8 cellular contexts compared by ENCODE assay signal in genomic region chr20:38165089-38165965, GRCh38. TPM values are rescaled to one million over a fixed set of nuclear protein-coding genes. Genes with fewer than 3 reads are reported as not detected.
A peak's percentile ranks its signal among the peaks of the same experiment; 100 is the strongest.
DNase-seq lines count a peak whose midpoint lies in the region; ATAC-seq and TF ChIP-seq lines count a peak whose summit lies in the region.

TGM2 (minus strand) TSS chr20:38165270; CDS start chr20:38165198, 72 bp downstream.

- no peak within 1 kb of the TSS for H4K91ac ChIP-seq in neuronal stem cell (ENCODE audit: low read depth, low read length, poor library complexity)

- H3K14ac ChIP-seq in neuronal stem cell (ENCODE audit: low read length): peak within 1 kb of the TSS; percentile 9

- WGBS in neuronal stem cell (ENCODE audit: extremely low coverage in 2 of 2, insufficient read length in 2 of 2, insufficient replicate concordance in 1 of 2), 2 donors: no CpG with 5 or more reads among the region's 46 CpGs

- peaks cover 15% of the 10 kb centered on the region; the same call in 1 of the 2 replicates for H3K79me2 ChIP-seq in OCI-LY3 (ENCODE audit: low read length)

- no peaks in the 10 kb centered on the region for H3K36me3 Mint-ChIP-seq in activated T-cell treated with anti-CD3 and anti-CD28 coated beads, Interleukin-2, amount 50 U/mL, for 72 hours (ENCODE audit: insufficient read depth in 2 of 2)

- H3K9me3 Mint-ChIP-seq in activated T-cell treated with anti-CD3 and anti-CD28 coated beads, Interleukin-2, amount 50 U/mL, for 72 hours: no peaks in the 10 kb centered on the region

- H3K27me3 Mint-ChIP-seq in activated T-cell treated with anti-CD3 and anti-CD28 coated beads, Interleukin-2, amount 50 U/mL, for 72 hours (ENCODE audit: low read depth): peaks cover 30% of the 10 kb centered on the region

- ATAC-seq in HG03139 (IDR thresholded peaks at IDR 0.05; ENCODE audit: unreplicated experiment) (peak; percentile 61), foreskin keratinocyte (peak; percentile 71)
- ATAC-seq in activated T-cell treated with anti-CD3 and anti-CD28 coated beads, Interleukin-2, amount 50 U/mL, for 72 hours (replicated peaks in 1 of 2): peak; percentile 82 to 85

- H3K4me3 ChIP-seq in OCI-LY3 (ENCODE audit: low read length) (peak within 1 kb of the TSS; percentile 79), neuronal stem cell (ENCODE audit: low read length in 2 of 2) (peak within 1 kb of the TSS in 1 of 2 donors; percentile 60), uterus (peak within 1 kb of the TSS; percentile 42 to 53)

- H3K9me3 ChIP-seq in OCI-LY3 (ENCODE audit: insufficient read depth, low read length) (no peaks in the 10 kb centered on the region), neuronal stem cell (replicated peaks in 1 of 2; ENCODE audit: control insufficient read depth in 2 of 2, insufficient read depth in 1 of 2, low read depth in 1 of 2, low read length in 2 of 2) (no peaks in the 10 kb centered on the region), uterus (no peaks in the 10 kb centered on the region)

- H2AK5ac ChIP-seq in neuronal stem cell (ENCODE audit: low read depth, low read length): peak within 1 kb of the TSS; percentile 69

- TF ChIP-seq CTCF in OCI-LY3 (IDR thresholded peaks at IDR 0.05; ENCODE audit: low read depth, low read length) (peak; percentile 97), foreskin keratinocyte (conservative IDR thresholded peaks at IDR 0.05) (peak; percentile 87), uterus (IDR thresholded peaks at IDR 0.05) (peak; percentile 88 to 98 (median 94))

- H3K9ac ChIP-seq in OCI-LY3 (ENCODE audit: low read length): peak within 1 kb of the TSS; percentile 71
- peak within 1 kb of the TSS; percentile 68 for H3K9ac ChIP-seq in neuronal stem cell (ENCODE audit: low read depth, low read length, poor library complexity)

- no peak within 1 kb of the TSS for H3K27ac Mint-ChIP-seq in activated T-cell treated with anti-CD3 and anti-CD28 coated beads, Interleukin-2, amount 50 U/mL, for 72 hours

- H3K4me1 ChIP-seq in OCI-LY3 (ENCODE audit: low read length) (peaks cover 42% of the 10 kb centered on the region), foreskin keratinocyte (peaks cover 29% of the 10 kb centered on the region), neuronal stem cell (ENCODE audit: control insufficient read depth in 2 of 2, insufficient read depth in 1 of 2, low read depth in 1 of 2, low read length in 2 of 2) (no peaks in the 10 kb centered on the region), uterus (peaks cover 0 to 5% of the 10 kb centered on the region in 2 donors)

- no peaks in the 10 kb centered on the region for H3K79me1 ChIP-seq in neuronal stem cell (ENCODE audit: low read depth, low read length)

- H3K36me3 ChIP-seq in OCI-LY3 (replicated peaks; ENCODE audit: low read depth, low read length): peaks cover 7% of the 10 kb centered on the region
- no peaks in the 10 kb centered on the region for H3K36me3 ChIP-seq in neuronal stem cell (replicated peaks in 1 of 2; ENCODE audit: control insufficient read depth in 2 of 2, insufficient read depth in 2 of 2, low read length in 2 of 2)
- no peaks in the 10 kb centered on the region for H3K36me3 ChIP-seq in uterus

- H3K27ac ChIP-seq in OCI-LY3 (ENCODE audit: low read length): no peak within 1 kb of the TSS
- H3K27ac ChIP-seq in foreskin keratinocyte: no peak within 1 kb of the TSS
- H3K27ac ChIP-seq in neuronal stem cell (replicated peaks; ENCODE audit: low read length): no peak within 1 kb of the TSS
- peak within 1 kb of the TSS; percentile 89 to 90 for H3K27ac ChIP-seq in uterus

- peak within 1 kb of the TSS; percentile 54 for H3K4ac ChIP-seq in neuronal stem cell (ENCODE audit: low read length)

- H4K8ac ChIP-seq in neuronal stem cell (ENCODE audit: low read depth, low read length): peak within 1 kb of the TSS; percentile 97

- no peaks in the 10 kb centered on the region for H3K27me3 ChIP-seq in OCI-LY3 (ENCODE audit: low read depth, low read length)
- no peaks in the 10 kb centered on the region for H3K27me3 ChIP-seq in foreskin keratinocyte
- peaks cover 0 to 28% (median 3%) of the 10 kb centered on the region in 3 experiments for H3K27me3 ChIP-seq in neuronal stem cell (ENCODE audit: control insufficient read depth in 3 of 3, insufficient read depth in 3 of 3, low read depth in 1 of 3, low read length in 3 of 3)
- H3K27me3 ChIP-seq in uterus: no peaks in the 10 kb centered on the region

- H2BK15ac ChIP-seq in neuronal stem cell (ENCODE audit: low read length): peak within 1 kb of the TSS; percentile 26

- H4K20me1 ChIP-seq in OCI-LY3 (ENCODE audit: insufficient read depth, low read length): no peaks in the 10 kb centered on the region

- TF ChIP-seq POLR2A in uterus (IDR thresholded peaks at IDR 0.05): peak; percentile 55 to 63

- DNase-seq in NCI-H2081 (lab: John Stamatoyannopoulos, UW): peak; percentile 36 to 38
- DNase-seq in NCI-H2081 treated with DMSO at 0.1 percent for 48 hours (lab: John Stamatoyannopoulos, UW): no peak
- DNase-seq in activated T-cell treated with anti-CD3 and anti-CD28 coated beads, Interleukin-2, amount 50 U/mL, for 72 hours: peak; percentile 58 to 75
- peak; percentile 50 to 67 for DNase-seq in foreskin keratinocyte
- DNase-seq in neuronal stem cell (ENCODE audit: low spot score): peak; percentile 53
- peak; percentile 84 to 85 for DNase-seq in uterus

- intact Hi-C loops in uterus (cut with DNase I; ENCODE audit: low total_unique reads): loop anchor here (5.0 kb wide), 1 partner anchor 93 kb away; no protein-coding TSS in a partner anchor

- H3K23ac ChIP-seq in neuronal stem cell (ENCODE audit: low read depth, low read length, poor library complexity): peak within 1 kb of the TSS; percentile 83

- peak within 1 kb of the TSS; percentile 63 for H3K18ac ChIP-seq in neuronal stem cell (ENCODE audit: low read length)

- peak within 1 kb of the TSS; percentile 5 to 10 for H3K4me3 Mint-ChIP-seq in activated T-cell treated with anti-CD3 and anti-CD28 coated beads, Interleukin-2, amount 50 U/mL, for 72 hours

- no peak within 1 kb of the TSS for H2BK120ac ChIP-seq in neuronal stem cell (ENCODE audit: low read depth, low read length)

- peak within 1 kb of the TSS; percentile 83 for H3K4me2 ChIP-seq in OCI-LY3 (ENCODE audit: low read length)
- H3K4me2 ChIP-seq in neuronal stem cell (ENCODE audit: insufficient read depth, low read length, poor library complexity, severe bottlenecking): peak within 1 kb of the TSS; percentile 50

- H3K4me1 Mint-ChIP-seq in activated T-cell treated with anti-CD3 and anti-CD28 coated beads, Interleukin-2, amount 50 U/mL, for 72 hours (ENCODE audit: low read depth): peaks cover 15% of the 10 kb centered on the region

- peak within 1 kb of the TSS; percentile 35; the same call in 1 of the 2 replicates for H2AFZ ChIP-seq in OCI-LY3 (ENCODE audit: low read depth, low read length)
- H2AFZ ChIP-seq in neuronal stem cell (ENCODE audit: low read length): peak within 1 kb of the TSS; percentile 81

- H2BK5ac ChIP-seq in neuronal stem cell (ENCODE audit: low read length): peak within 1 kb of the TSS; percentile 58

- peak within 1 kb of the TSS; percentile 76 for H2BK12ac ChIP-seq in neuronal stem cell (ENCODE audit: low read length)

RNA-seq across cellular contexts. Expression of gene TGM2, which starts in this region (rescaled TPM):
- under 1 TPM; 0.23 to 0.38 TPM for total RNA-seq in activated T-cell treated with anti-CD3 and anti-CD28 coated beads, Interleukin-2, amount 50 U/mL, for 72 hours
- 17.4 and 41.2 TPM in 2 replicates for total RNA-seq in foreskin keratinocyte
- 13.7 and 29.5 TPM in 2 replicates for polyA plus RNA-seq in foreskin keratinocyte
- polyA plus RNA-seq in neuronal stem cell (2013, experiment 1 of 2): 0.46 TPM
- 0.39 TPM for polyA plus RNA-seq in neuronal stem cell (2013, experiment 2 of 2)
- total RNA-seq in uterus: 100 to 1,000 TPM; 136 to 639 (median 209) TPM

Comparison
In these comparisons a context has a peak if more than half of its experiments do, and no peak if none do; other contexts are left out.
1. RNA of gene TGM2 (total RNA-seq): 136 to 639 TPM in uterus and 17.4 to 41.2 TPM in foreskin keratinocyte; 0.23 to 0.38 TPM in activated T-cell treated with anti-CD3 and anti-CD28 coated beads, Interleukin-2, amount 50 U/mL, for 72 hours; every median in the first group is over 10 times any median in the second.
2. Peak in DNase-seq and ATAC-seq in activated T-cell treated with anti-CD3 and anti-CD28 coated beads, Interleukin-2, amount 50 U/mL, for 72 hours; RNA of the gene not detected or under 1 TPM.
3. H3K27ac ChIP-seq: peak in uterus (2 of 2); none in OCI-LY3 (single experiment), foreskin keratinocyte (single experiment) and neuronal stem cell (single experiment).
4. Peak in every context shown above with its lines, with median percentiles within 50 percentile points of each other: ATAC-seq and CTCF ChIP-seq.